ENCODE assay signal across 20 cellular contexts in the genomic region with DNA sequence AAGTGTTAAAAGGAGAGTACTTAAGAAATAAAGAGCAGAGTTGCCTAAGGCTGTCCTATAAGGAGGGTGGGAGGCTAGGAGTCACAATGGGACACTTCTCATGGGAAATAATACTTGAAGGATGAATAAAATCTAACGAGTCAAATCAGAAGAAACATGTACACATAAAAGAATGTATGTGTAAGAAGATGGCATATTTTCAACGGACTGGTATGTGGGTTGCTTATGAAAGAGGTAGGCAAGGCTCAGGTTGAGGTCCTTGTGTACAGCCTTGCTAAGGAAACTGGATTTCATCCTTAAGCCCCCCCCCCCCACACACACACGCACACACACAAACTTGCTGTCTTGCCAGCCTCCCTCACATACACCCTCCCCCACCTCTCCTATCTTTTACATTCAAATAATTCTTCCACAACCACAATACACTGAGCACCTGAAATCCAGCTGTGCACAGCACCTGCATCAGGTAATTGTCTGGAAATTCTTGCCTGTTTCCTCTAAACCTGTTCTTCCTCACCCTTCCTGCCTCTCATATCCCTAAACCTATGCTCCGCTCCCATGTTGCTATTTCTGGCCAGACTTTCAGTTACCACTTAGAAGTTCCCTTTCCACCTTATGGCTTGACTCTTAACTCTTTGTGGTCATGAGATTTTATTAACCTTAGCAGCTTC.
"Had no signal": no experiment of that assay in that cellular context is flagged by ENCODE, and none has a peak within 500 bp of the region (broad histone marks: within the 10 kb centered on the region; RNA-seq: fewer than 3 reads in every experiment).

No MANE protein-coding gene starts in this region.

- H3K27me3 Mint-ChIP-seq: activated CD4-positive, alpha-beta memory T cell treated with anti-CD3 and anti-CD28 coated beads for 36 hours; activated CD4-positive, alpha-beta T cell treated with anti-CD3 and anti-CD28 coated beads for 36 hours; brain; central memory CD8-positive, alpha-beta T cell had no signal

- H3K9me3 Mint-ChIP-seq: activated CD4-positive, alpha-beta memory T cell treated with anti-CD3 and anti-CD28 coated beads for 36 hours; brain; central memory CD8-positive, alpha-beta T cell; neural progenitor cell; T-helper 1 cell treated with Interleukin-12 subunit alpha and Interleukin-12 subunit beta and Interleukin-4 antibody, amounts not matched to agents 30 μg/mL and 1 μg/mL, for 36 hours had no signal

- H3K27me3 ChIP-seq: gastrocnemius medialis, neural progenitor cell, ovary, tibial nerve, uterus had no signal

- H2AFZ ChIP-seq: neural progenitor cell had no signal

- H3K36me3 Mint-ChIP-seq: activated CD4-positive, alpha-beta memory T cell treated with anti-CD3 and anti-CD28 coated beads for 36 hours; activated naive CD8-positive, alpha-beta T cell; brain; neural progenitor cell had no signal

- H3K27ac ChIP-seq: gastrocnemius medialis, left ventricle myocardium inferior, neural progenitor cell, ovary, psoas muscle, tibial nerve, uterus had no signal

- H3K4me2 ChIP-seq: neural progenitor cell had no signal

- H3K9me3 ChIP-seq: gastrocnemius medialis, left ventricle myocardium inferior, ovary, psoas muscle, tibial nerve, uterus had no signal

- H3K36me3 ChIP-seq: gastrocnemius medialis, left ventricle myocardium inferior, neural progenitor cell, ovary, tibial nerve, uterus had no signal

- H3K4me3 Mint-ChIP-seq: activated CD4-positive, alpha-beta memory T cell treated with anti-CD3 and anti-CD28 coated beads for 36 hours; activated CD4-positive, alpha-beta T cell treated with anti-CD3 and anti-CD28 coated beads for 36 hours; activated naive CD8-positive, alpha-beta T cell; brain; central memory CD8-positive, alpha-beta T cell; neural progenitor cell; T-helper 1 cell treated with Interleukin-12 subunit alpha and Interleukin-12 subunit beta and Interleukin-4 antibody, amounts not matched to agents 30 μg/mL and 1 μg/mL, for 36 hours had no signal

- H3K9ac ChIP-seq: neural progenitor cell had no signal

- H3K4me1 ChIP-seq: psoas muscle, tibial nerve, uterus had no signal

- H3K4me3 ChIP-seq: gastrocnemius medialis, left ventricle myocardium inferior, neural progenitor cell, ovary, psoas muscle, tibial nerve, uterus had no signal

- DNase-seq: activated CD4-positive, alpha-beta memory T cell treated with anti-CD3 and anti-CD28 coated beads for 36 hours; activated CD4-positive, alpha-beta T cell treated with anti-CD3 and anti-CD28 coated beads for 36 hours; activated T-cell treated with anti-CD3 and anti-CD28 coated beads for 4 hours; cortex of kidney; gastrocnemius medialis; head of caudate nucleus; left ventricle myocardium inferior; mammary epithelial cell; ovary; psoas muscle; stimulated activated CD4-positive, alpha-beta T cell treated with anti-CD3 and anti-CD28 coated beads, Interleukin-2, amount 100 ng/mL, for 24 hours; stimulated activated naive CD4-positive, alpha-beta T cell treated with Interleukin-2 at 50 U/mL for 16 hours; uterus had no signal

- H3K4me1 Mint-ChIP-seq: activated CD4-positive, alpha-beta T cell treated with anti-CD3 and anti-CD28 coated beads for 36 hours had no signal

- ATAC-seq: activated CD4-positive, alpha-beta T cell treated with anti-CD3 and anti-CD28 coated beads for 36 hours; gastrocnemius medialis; psoas muscle; right cardiac atrium had no signal

- H3K27ac Mint-ChIP-seq: activated CD4-positive, alpha-beta memory T cell treated with anti-CD3 and anti-CD28 coated beads for 36 hours; activated CD4-positive, alpha-beta T cell treated with anti-CD3 and anti-CD28 coated beads for 36 hours; activated naive CD8-positive, alpha-beta T cell; brain; neural progenitor cell; T-helper 1 cell treated with Interleukin-12 subunit alpha and Interleukin-12 subunit beta and Interleukin-4 antibody, amounts not matched to agents 30 μg/mL and 1 μg/mL, for 36 hours had no signal
